ENCODE assay signal across 1 cellular context in the genomic region with DNA sequence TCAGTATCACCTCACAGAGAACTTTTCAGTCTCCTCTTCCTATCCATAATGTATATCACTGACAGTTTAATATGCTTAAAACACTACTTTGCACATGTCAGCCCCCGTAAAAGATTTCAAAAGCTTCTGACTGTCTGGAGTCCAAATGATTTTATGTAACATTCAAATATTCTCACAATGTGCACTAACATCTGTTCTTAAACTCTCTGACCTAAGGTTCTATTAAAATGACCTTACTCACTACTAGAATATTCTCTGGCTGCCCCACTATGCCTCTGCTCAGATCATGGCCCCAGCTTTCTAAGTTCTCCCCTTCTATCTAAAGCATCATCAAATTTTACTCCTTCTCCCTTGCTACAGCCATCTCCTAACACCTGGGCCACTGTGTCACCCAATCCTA.
TF ChIP-seq lines count a peak whose summit lies in the region.

No MANE protein-coding gene starts in this region.

TF ChIP-seq in GM23338, 12 proteins besides CTCF, POLR2A, EP300 and RAD21 (continued from another document):
- no peak for TF ChIP-seq JUNB (IDR thresholded peaks at IDR 0.05; ENCODE audit: unreplicated experiment)
